In genomic region chr14:99476864-99477263, GRCh38 we compare ENCODE assay signal across 18 cellular contexts. TPM values are rescaled to one million over a fixed set of nuclear protein-coding genes. Genes with fewer than 3 reads are reported as not detected.
DNase-seq lines count a peak whose midpoint lies in the region; ATAC-seq, FAIRE-seq and TF ChIP-seq lines count a peak whose summit lies in the region.
"Had no signal": no experiment of that assay in that cellular context is flagged by ENCODE, and none has a peak within 500 bp of the region (broad histone marks: within the 10 kb centered on the region; RNA-seq: fewer than 3 reads in every experiment).

No MANE protein-coding gene starts in this region.

- H3K27me3 ChIP-seq in WERI-Rb-1 (ENCODE audit: insufficient read depth, low read depth, severe bottlenecking) = no peaks in the 10 kb centered on the region
- H3K27me3 ChIP-seq: heart left ventricle, tibial artery had no signal

- TF ChIP-seq CTCF in VCaP (conservative IDR thresholded peaks at IDR 0.05) (no peak), WERI-Rb-1 (IDR thresholded peaks at IDR 0.05; ENCODE audit: low read depth, low read length) (no peak), omental fat pad (IDR thresholded peaks at IDR 0.05) (no peak)

- no peak for ATAC-seq in HG02642 (IDR thresholded peaks at IDR 0.05; ENCODE audit: poor library complexity, unreplicated experiment)
- no peak for ATAC-seq in omental fat pad (ENCODE audit: low FRiP score)
- ATAC-seq in activated CD4-positive, CD25-positive, alpha-beta regulatory T cell treated with anti-CD3 and anti-CD28 coated beads, Interleukin-2, amount 50 U/mL, for 24 hours = no peak
- ATAC-seq: activated naive CD4-positive, alpha-beta T cell treated with anti-CD3 and anti-CD28 coated beads, Interleukin-2, amount 50 U/mL, for 72 hours; heart left ventricle; left lobe of liver; naive thymus-derived CD4-positive, alpha-beta T cell had no signal

- no peaks in the 10 kb centered on the region for H3K36me3 ChIP-seq in WERI-Rb-1
- H3K36me3 ChIP-seq: heart left ventricle, tibial artery had no signal

- H3K27ac ChIP-seq in VCaP (peak overlapping the region; percentile 90), WERI-Rb-1 (no peak overlapping the region)
- H3K27ac ChIP-seq: heart left ventricle, tibial artery had no signal

- H3K9me3 ChIP-seq in WERI-Rb-1 (ENCODE audit: severe bottlenecking) = no peaks in the 10 kb centered on the region
- H3K9me3 ChIP-seq: heart left ventricle, tibial artery had no signal

- peak; percentile 21 for DNase-seq in H54 (ENCODE audit: insufficient read length, low spot score)
- DNase-seq in NCI-H226 = peak; percentile 20
- peak; percentile 43 for DNase-seq in iris pigment epithelial cell (ENCODE audit: low read depth)
- no peak for DNase-seq in WERI-Rb-1
- no peak for DNase-seq in omental fat pad (ENCODE audit: low spot score)
- DNase-seq: activated CD4-positive, CD25-positive, alpha-beta regulatory T cell; caudate nucleus; H9; heart left ventricle; naive thymus-derived CD4-positive, alpha-beta T cell; NCI-H2107; stimulated activated CD4-positive, alpha-beta T cell treated with anti-CD3 and anti-CD28 coated beads, Interleukin-1b, Interleukin-23, amount 100 ng/mL, for 48 hours; tibial artery had no signal

- no peak for TF ChIP-seq POLR2A in H54 (IDR thresholded peaks at IDR 0.05; ENCODE audit: low read depth, low read length)

- no peak for FAIRE-seq in H54 (lab: Jason Lieb, UNC)

- H3K4me3 ChIP-seq in WERI-Rb-1 (ENCODE audit: low read depth, low read length) = no peak overlapping the region
- H3K4me3 ChIP-seq: heart left ventricle, tibial artery had no signal

RNA-seq across cellular contexts. Expression of gene SETD3, which starts 3.8 kb away (rescaled TPM):
- total RNA-seq in omental fat pad = 10 to 100 TPM; 61.8 to 78.3 (median 70.1) TPM

RNA-seq across cellular contexts. Expression of gene CCNK, which starts 4.3 kb away (rescaled TPM):
- 10 to 100 TPM; 23.2 to 37.0 (median 34.7) TPM for total RNA-seq in omental fat pad

Comparison
In these comparisons a context has a peak if more than half of its experiments do, and no peak if none do; other contexts are left out.
1. DNase-seq: peak in H54 (single experiment), NCI-H226 (single experiment) and iris pigment epithelial cell (single experiment); none in WERI-Rb-1 (single experiment) and omental fat pad (single experiment).